ENCODE assay signal across 9 cellular contexts in the genomic region with DNA sequence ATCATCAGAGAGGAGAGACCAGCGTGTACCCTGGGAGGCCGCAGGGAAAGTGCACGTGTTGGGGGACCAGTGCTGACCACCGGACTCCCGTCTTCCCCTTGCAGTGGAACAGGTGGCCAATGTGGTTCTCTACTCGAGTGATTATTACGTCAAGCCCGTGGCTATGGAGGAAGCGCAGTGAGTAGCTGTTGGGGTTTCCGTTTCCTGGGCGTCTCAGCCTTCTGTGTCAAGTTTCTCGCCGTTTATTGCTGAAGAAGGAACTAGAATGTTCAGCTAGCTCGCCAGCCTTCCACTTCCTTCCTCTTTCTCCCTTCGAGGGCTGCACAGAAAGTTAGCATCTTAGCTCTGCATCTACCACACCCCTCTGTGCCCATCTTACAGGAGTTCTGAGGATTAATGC. TPM values are rescaled to one million over a fixed set of nuclear protein-coding genes. Genes with fewer than 3 reads are reported as not detected.
DNase-seq lines count a peak whose midpoint lies in the region; ATAC-seq and TF ChIP-seq lines count a peak whose summit lies in the region.
"Had no signal": no experiment of that assay in that cellular context is flagged by ENCODE, and none has a peak within 500 bp of the region (broad histone marks: within the 10 kb centered on the region; RNA-seq: fewer than 3 reads in every experiment).

No MANE protein-coding gene starts in this region.

- TF ChIP-seq CTCF in A673 (conservative IDR thresholded peaks at IDR 0.05; ENCODE audit: low read depth, low read length) (no peak), PC-9 (conservative IDR thresholded peaks at IDR 0.05) (no peak)

- POLR2A ChIA-PET in A673 (lab: Charles Lee; ENCODE audit: low non-redundant PET) (no interaction called here), PC-9 (lab: Charles Lee; ENCODE audit: unreplicated experiment) (no interaction called here)
- POLR2A ChIA-PET in activated CD4-positive, alpha-beta memory T cell treated with anti-CD3 and anti-CD28 coated beads, Interleukin-2, amount 10 ng/mL, durations not matched to agents 7 days and 5 days (lab: Charles Lee): interaction anchor here (0.8 to 2.5 kb wide), 22 partner anchors 9 to 88 kb away, joined by 3 to 19 read pairs (median 4); partner anchors contain the start of gene ATG16L1

- no peaks in the 10 kb centered on the region for H3K27me3 Mint-ChIP-seq in IgD-negative memory B cell
- H3K27me3 Mint-ChIP-seq in activated CD4-positive, alpha-beta memory T cell treated with anti-CD3 and anti-CD28 coated beads, Interleukin-2, amount 10 ng/mL, durations not matched to agents 7 days and 5 days: no peaks in the 10 kb centered on the region

- H3K27ac Mint-ChIP-seq in IgD-negative memory B cell: peak overlapping the region; percentile 43 to 96 (median 87)
- H3K27ac Mint-ChIP-seq in activated CD4-positive, alpha-beta memory T cell treated with anti-CD3 and anti-CD28 coated beads, Interleukin-2, amount 10 ng/mL, durations not matched to agents 7 days and 5 days: peak overlapping the region; percentile 96

- no peaks in the 10 kb centered on the region for H3K9me3 Mint-ChIP-seq in IgD-negative memory B cell
- H3K9me3 Mint-ChIP-seq in activated CD4-positive, alpha-beta memory T cell treated with anti-CD3 and anti-CD28 coated beads, Interleukin-2, amount 10 ng/mL, durations not matched to agents 7 days and 5 days: peaks cover 4% of the 10 kb centered on the region

- CTCF ChIA-PET in A673 (lab: Charles Lee) (no interaction called here), PC-9 (lab: Charles Lee) (no interaction called here)
- CTCF ChIA-PET in activated CD4-positive, alpha-beta memory T cell treated with anti-CD3 and anti-CD28 coated beads, Interleukin-2, amount 10 ng/mL, durations not matched to agents 7 days and 5 days (lab: Charles Lee): interaction anchor here (0.7 to 2.5 kb wide), 7 partner anchors 11 to 249 kb away, joined by 3 to 18 read pairs (median 6); partner anchors contain the start of gene DGKD

- no peaks in the 10 kb centered on the region for H3K9me3 ChIP-seq in A673 (ENCODE audit: low read depth, low read length, poor library complexity, severe bottlenecking)
- H3K9me3 ChIP-seq in PC-9 (ENCODE audit: insufficient read depth, low read depth): no peaks in the 10 kb centered on the region

- no peaks in the 10 kb centered on the region for H3K79me2 ChIP-seq in PC-9 (ENCODE audit: low read depth)

- no peaks in the 10 kb centered on the region for H4K20me1 ChIP-seq in PC-9 (ENCODE audit: insufficient read depth)

- H3K4me3 ChIP-seq in A673 (ENCODE audit: low read depth, low read length, poor library complexity, severe bottlenecking) (no peak overlapping the region), PC-9 (no peak overlapping the region)

- peak overlapping the region; percentile 3 to 91 (median 70) for H3K4me3 Mint-ChIP-seq in IgD-negative memory B cell
- H3K4me3 Mint-ChIP-seq in activated CD4-positive, alpha-beta memory T cell treated with anti-CD3 and anti-CD28 coated beads, Interleukin-2, amount 10 ng/mL, durations not matched to agents 7 days and 5 days: peak overlapping the region; percentile 33

- no peak overlapping the region for H2AFZ ChIP-seq in PC-9

- BruUV-seq in A673 (replicated peaks; lab: Mats Ljungman, UMichigan) (no TSS peak), PC-9 (replicated peaks; lab: Mats Ljungman, UMichigan) (no TSS peak)

- H3K4me2 ChIP-seq in PC-9: no peak overlapping the region

- DNase-seq in A673 (ENCODE audit: low spot score): peak; percentile 45
- peak; percentile 89 for DNase-seq in activated CD4-positive, alpha-beta memory T cell treated with anti-CD3 and anti-CD28 coated beads, Interleukin-2, amount 10 ng/mL, durations not matched to agents 7 days and 5 days
- DNase-seq in cardiac septum (ENCODE audit: low spot score): peak; percentile 93
- DNase-seq in stimulated activated CD4-positive, alpha-beta T cell treated with anti-CD3 and anti-CD28 coated beads, TNF-alpha, amount 100 ng/mL, for 24 hours (ENCODE audit: low read depth in 3 of 3): peak; percentile 38 to 48 (median 43)
- no peak for DNase-seq in PC-9
- no peak for DNase-seq in NCI-H446 treated with DMSO at 0.1 percent for 48 hours (lab: John Stamatoyannopoulos, UW)

- H3K27ac ChIP-seq in A673 (ENCODE audit: low read depth, low read length, poor library complexity, severe bottlenecking): peak overlapping the region; percentile 79
- no peak overlapping the region for H3K27ac ChIP-seq in PC-9

- no peaks in the 10 kb centered on the region for H3F3A ChIP-seq in PC-9 (ENCODE audit: insufficient read depth, low read depth)

- H3K4me1 Mint-ChIP-seq in IgD-negative memory B cell: peaks cover 27 to 56% (median 40%) of the 10 kb centered on the region in 3 donors
- H3K4me1 Mint-ChIP-seq in activated CD4-positive, alpha-beta memory T cell treated with anti-CD3 and anti-CD28 coated beads, Interleukin-2, amount 10 ng/mL, durations not matched to agents 7 days and 5 days: peaks cover 52% of the 10 kb centered on the region

- peak; percentile 89 for ATAC-seq in GM19463 (IDR thresholded peaks at IDR 0.05; ENCODE audit: unreplicated experiment)

- intact Hi-C loops in A673 (cut with micrococcal nuclease; ENCODE audit: unreplicated experiment) (loop anchor here (2.0 kb wide), 1 partner anchor 19 kb away; no protein-coding TSS in a partner anchor), cardiac septum (cut with DNase I) (no loop called here), PC-9 (cut with micrococcal nuclease; ENCODE audit: unreplicated experiment) (no loop called here)

- H3K36me3 Mint-ChIP-seq in IgD-negative memory B cell: no peaks in the 10 kb centered on the region
- peaks cover 9% of the 10 kb centered on the region for H3K36me3 Mint-ChIP-seq in activated CD4-positive, alpha-beta memory T cell treated with anti-CD3 and anti-CD28 coated beads, Interleukin-2, amount 10 ng/mL, durations not matched to agents 7 days and 5 days (ENCODE audit: low read depth)

- no peaks in the 10 kb centered on the region for H3K36me3 ChIP-seq in A673 (ENCODE audit: insufficient read depth, low read length, poor library complexity, severe bottlenecking)
- H3K36me3 ChIP-seq in PC-9 (ENCODE audit: low read depth): no peaks in the 10 kb centered on the region

- H3K27me3 ChIP-seq in A673 (replicated peaks; ENCODE audit: insufficient read depth, low read depth, low read length, poor library complexity) (no peaks in the 10 kb centered on the region), PC-9 (ENCODE audit: insufficient read depth, low read depth) (no peaks in the 10 kb centered on the region)

- H3K9me2 ChIP-seq in PC-9 (ENCODE audit: insufficient read depth): no peaks in the 10 kb centered on the region

- H3K4me1 ChIP-seq in A673 (ENCODE audit: insufficient read depth, low read length, poor library complexity, severe bottlenecking) (peaks cover 37% of the 10 kb centered on the region), PC-9 (replicated peaks; ENCODE audit: insufficient read depth) (no peaks in the 10 kb centered on the region)

RNA-seq across cellular contexts. Expression of gene DGKD, which starts 22.8 kb away (rescaled TPM):
- total RNA-seq in A673 (2021) (106 and 128 TPM in 2 replicates), cardiac septum (100 TPM), PC-9 (2021) (43.1 and 59.5 TPM in 2 replicates)
- 44.9 TPM for polyA plus RNA-seq in IgD-negative memory B cell
- 10 to 100 TPM; 77.8 to 78.3 TPM for total RNA-seq in activated CD4-positive, alpha-beta memory T cell treated with anti-CD3 and anti-CD28 coated beads, Interleukin-2, amount 10 ng/mL, durations not matched to agents 7 days and 5 days

RNA-seq across cellular contexts. Expression of gene SAG, which starts 23.9 kb away (rescaled TPM):
- total RNA-seq in A673 (2021): 1.3 and 2.4 TPM in 2 replicates
- not detected for polyA plus RNA-seq in IgD-negative memory B cell
- under 1 TPM in 1 of 2 experiments, not detected in 1; 0.10 TPM for total RNA-seq in activated CD4-positive, alpha-beta memory T cell treated with anti-CD3 and anti-CD28 coated beads, Interleukin-2, amount 10 ng/mL, durations not matched to agents 7 days and 5 days
- not detected for total RNA-seq in cardiac septum
- total RNA-seq in PC-9 (2021): not detected in 2 replicates
- polyA plus RNA-seq: AG04450 had no signal

Comparison
In these comparisons a context has a peak if more than half of its experiments do, and no peak if none do; other contexts are left out.
1. DNase-seq: peak in A673 (single experiment), activated CD4-positive, alpha-beta memory T cell treated with anti-CD3 and anti-CD28 coated beads, Interleukin-2, amount 10 ng/mL, durations not matched to agents 7 days and 5 days (single experiment), cardiac septum (single experiment) and stimulated activated CD4-positive, alpha-beta T cell treated with anti-CD3 and anti-CD28 coated beads, TNF-alpha, amount 100 ng/mL, for 24 hours (3 of 3); none in PC-9 (0 of 2) and NCI-H446 treated with DMSO at 0.1 percent for 48 hours (single experiment).